36 cellular contexts compared by ENCODE assay signal in the genomic region with DNA sequence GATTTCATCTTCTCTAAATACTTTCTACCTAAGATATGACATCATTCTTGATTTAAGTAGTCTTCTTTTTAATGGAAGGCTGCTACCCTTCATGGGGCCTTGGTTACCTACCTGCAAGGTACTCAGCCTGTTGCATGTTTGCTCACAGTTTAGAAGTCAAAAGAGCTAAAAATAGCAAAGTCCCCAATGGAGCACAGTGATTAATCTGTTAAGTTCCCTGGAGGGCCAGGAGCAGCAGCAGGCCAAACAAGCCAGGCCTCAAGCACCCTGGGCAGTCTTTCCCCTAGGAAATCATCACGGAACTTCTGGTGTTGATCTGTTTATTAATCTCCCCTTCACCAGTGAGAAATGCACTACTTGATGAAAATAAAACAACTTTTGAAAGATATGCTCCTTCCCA. TPM values are rescaled to one million over a fixed set of nuclear protein-coding genes. Genes with fewer than 3 reads are reported as not detected.
"Had no signal": no experiment of that assay in that cellular context is flagged by ENCODE, and none has a peak within 500 bp of the region (broad histone marks: within the 10 kb centered on the region; RNA-seq: fewer than 3 reads in every experiment).

No MANE protein-coding gene starts in this region.

- H3K4me1 Mint-ChIP-seq: activated CD4-positive, alpha-beta T cell treated with anti-CD3 and anti-CD28 coated beads for 36 hours; activated CD4-positive, alpha-beta T cell treated with anti-CD3 and anti-CD28 coated beads, Interleukin-2, amount 10 ng/mL, durations not matched to agents 7 days and 5 days; activated naive CD4-positive, alpha-beta T cell treated with anti-CD3 and anti-CD28 coated beads, Interleukin-2, amount 10 ng/mL, durations not matched to agents 7 days and 5 days; activated naive CD8-positive, alpha-beta T cell treated with anti-CD3 and anti-CD28 coated beads, Interleukin-2, amount 50 U/mL, for 24 hours had no signal

- H3K4me1 ChIP-seq: Peyer's patch had no signal

- DNase-seq: activated CD4-positive, alpha-beta T cell treated with anti-CD3 and anti-CD28 coated beads for 36 hours; activated CD4-positive, alpha-beta T cell treated with anti-CD3 and anti-CD28 coated beads, Interleukin-2, amount 10 ng/mL, durations not matched to agents 7 days and 5 days; activated CD4-positive, alpha-beta T cell treated with anti-CD3 and anti-CD28 coated beads, Interleukin-2, amount 50 U/mL, for 48 hours; activated CD8-positive, alpha-beta T cell treated with anti-CD3 and anti-CD28 coated beads, Interleukin-2, amount 10 ng/mL, durations not matched to agents 7 days and 5 days; activated naive CD4-positive, alpha-beta T cell treated with anti-CD3 and anti-CD28 coated beads, Interleukin-2, amount 10 ng/mL, durations not matched to agents 7 days and 5 days; activated naive CD8-positive, alpha-beta T cell treated with anti-CD3 and anti-CD28 coated beads, Interleukin-2, amount 50 U/mL, for 24 hours; activated T-cell treated with anti-CD3 and anti-CD28 coated beads, Interleukin-2, amount 50 U/mL, for 4 hours; amniotic stem cell; aorta; brain microvascular endothelial cell; central memory CD4-positive, alpha-beta T cell; Karpas-422; KBM-7; NCI-H1048; NCI-H187 treated with DMSO at 0.1 percent for 48 hours; NCI-H2081; NCI-H2171 treated with DMSO at 0.1 percent for 48 hours; NCI-H2227 treated with DMSO at 0.1 percent for 48 hours; NCI-H446; NCI-H510A treated with DMSO at 0.1 percent for 48 hours; NCI-H526 treated with DMSO at 0.1 percent for 48 hours; NCI-H82; NK-92 treated with Interleukin-12 subunit alpha and Interleukin-12 subunit beta, amount 100 ng/mL, for 24 hours; PC-3; Peyer's patch; RPMI8226; SHP77 treated with DMSO at 0.1 percent for 48 hours; SK-N-SH had no signal

- ATAC-seq: activated CD4-positive, alpha-beta T cell treated with anti-CD3 and anti-CD28 coated beads for 36 hours; activated CD4-positive, CD25-positive, alpha-beta regulatory T cell treated with anti-CD3 and anti-CD28 coated beads, Interleukin-2, amount 50 U/mL, for 24 hours; activated CD8-positive, alpha-beta T cell treated with anti-CD3 and anti-CD28 coated beads, Interleukin-2, amount 10 ng/mL, durations not matched to agents 7 days and 5 days; activated naive CD8-positive, alpha-beta T cell treated with anti-CD3 and anti-CD28 coated beads, Interleukin-2, amount 50 U/mL, for 24 hours; activated T-cell treated with anti-CD3 and anti-CD28 coated beads, Interleukin-2, amount 50 U/mL, for 4 hours; PC-3 had no signal

- H3K9me3 Mint-ChIP-seq: activated CD4-positive, alpha-beta T cell treated with anti-CD3 and anti-CD28 coated beads, Interleukin-2, amount 10 ng/mL, durations not matched to agents 7 days and 5 days; activated naive CD4-positive, alpha-beta T cell treated with anti-CD3 and anti-CD28 coated beads, Interleukin-2, amount 10 ng/mL, durations not matched to agents 7 days and 5 days; activated naive CD8-positive, alpha-beta T cell treated with anti-CD3 and anti-CD28 coated beads, Interleukin-2, amount 50 U/mL, for 24 hours; activated T-cell treated with anti-CD3 and anti-CD28 coated beads, Interleukin-2, amount 50 U/mL, for 4 hours; activated T-helper 1 cell treated with anti-CD3 and anti-CD28 coated beads, Interleukin-12 subunit alpha, Interleukin-12 subunit beta, Interleukin-2, Interleukin-4 antibody, amounts not matched to agents 30 ng/mL and 10 ng/mL and 1 ng/mL, durations not matched to agents 14 hours and 24 hours and 36 hours; T-helper 1 cell treated with Interleukin-12 subunit alpha and Interleukin-12 subunit beta and Interleukin-4 antibody, amounts not matched to agents 30 μg/mL and 1 μg/mL, for 36 hours; T-helper 2 cell treated with Interferon-gamma antibody and Interleukin-4, amounts not matched to agents 5 μg/mL and 100 μg/mL, for 36 hours had no signal

- H3K27ac Mint-ChIP-seq: activated CD4-positive, alpha-beta T cell treated with anti-CD3 and anti-CD28 coated beads for 36 hours; activated CD4-positive, alpha-beta T cell treated with anti-CD3 and anti-CD28 coated beads, Interleukin-2, amount 10 ng/mL, durations not matched to agents 7 days and 5 days; activated CD8-positive, alpha-beta T cell treated with anti-CD3 and anti-CD28 coated beads, Interleukin-2, amount 10 ng/mL, durations not matched to agents 7 days and 5 days; activated naive CD4-positive, alpha-beta T cell treated with anti-CD3 and anti-CD28 coated beads, Interleukin-2, amount 10 ng/mL, durations not matched to agents 7 days and 5 days; activated naive CD8-positive, alpha-beta T cell; activated naive CD8-positive, alpha-beta T cell treated with anti-CD3 and anti-CD28 coated beads, Interleukin-2, amount 50 U/mL, for 24 hours; activated T-helper 1 cell treated with anti-CD3 and anti-CD28 coated beads, Interleukin-12 subunit alpha, Interleukin-12 subunit beta, Interleukin-2, Interleukin-4 antibody, amounts not matched to agents 30 ng/mL and 10 ng/mL and 1 ng/mL, durations not matched to agents 14 hours and 24 hours and 36 hours; T-helper 1 cell treated with Interleukin-12 subunit alpha and Interleukin-12 subunit beta and Interleukin-4 antibody, amounts not matched to agents 30 μg/mL and 1 μg/mL, for 36 hours; T-helper 2 cell treated with Interferon-gamma antibody and Interleukin-4, amounts not matched to agents 5 μg/mL and 100 μg/mL, for 36 hours had no signal

- H3K9ac ChIP-seq: SK-N-SH had no signal

- H3K4me3 ChIP-seq: Peyer's patch, SJSA1 had no signal

- H3K4me3 Mint-ChIP-seq: activated CD4-positive, alpha-beta T cell treated with anti-CD3 and anti-CD28 coated beads for 36 hours; activated CD4-positive, alpha-beta T cell treated with anti-CD3 and anti-CD28 coated beads, Interleukin-2, amount 10 ng/mL, durations not matched to agents 7 days and 5 days; activated CD8-positive, alpha-beta T cell treated with anti-CD3 and anti-CD28 coated beads, Interleukin-2, amount 10 ng/mL, durations not matched to agents 7 days and 5 days; activated naive CD4-positive, alpha-beta T cell treated with anti-CD3 and anti-CD28 coated beads, Interleukin-2, amount 10 ng/mL, durations not matched to agents 7 days and 5 days; activated naive CD8-positive, alpha-beta T cell; activated naive CD8-positive, alpha-beta T cell treated with anti-CD3 and anti-CD28 coated beads, Interleukin-2, amount 50 U/mL, for 24 hours; activated T-cell treated with anti-CD3 and anti-CD28 coated beads, Interleukin-2, amount 50 U/mL, for 4 hours; activated T-helper 1 cell treated with anti-CD3 and anti-CD28 coated beads, Interleukin-12 subunit alpha, Interleukin-12 subunit beta, Interleukin-2, Interleukin-4 antibody, amounts not matched to agents 30 ng/mL and 10 ng/mL and 1 ng/mL, durations not matched to agents 14 hours and 24 hours and 36 hours; T-helper 1 cell treated with Interleukin-12 subunit alpha and Interleukin-12 subunit beta and Interleukin-4 antibody, amounts not matched to agents 30 μg/mL and 1 μg/mL, for 36 hours; T-helper 2 cell treated with Interferon-gamma antibody and Interleukin-4, amounts not matched to agents 5 μg/mL and 100 μg/mL, for 36 hours had no signal

- FAIRE-seq: TTC549 had no signal

- H3K9me3 ChIP-seq: Peyer's patch, SJSA1, SK-N-SH had no signal

- H3K27ac ChIP-seq: brain microvascular endothelial cell, Peyer's patch, SJSA1 had no signal

- H3K4me2 ChIP-seq: SK-N-SH had no signal

- H3K36me3 Mint-ChIP-seq: activated naive CD4-positive, alpha-beta T cell treated with anti-CD3 and anti-CD28 coated beads, Interleukin-2, amount 10 ng/mL, durations not matched to agents 7 days and 5 days; activated naive CD8-positive, alpha-beta T cell had no signal

- H3K36me3 ChIP-seq: brain microvascular endothelial cell, Peyer's patch, SJSA1 had no signal

- H3K27me3 ChIP-seq: brain microvascular endothelial cell, Peyer's patch, SJSA1 had no signal

RNA-seq across cellular contexts. Expression of a gene that starts 24.0 kb away (rescaled TPM):
- total RNA-seq: activated CD4-positive, alpha-beta T cell treated with anti-CD3 and anti-CD28 coated beads, Interleukin-2, amount 10 ng/mL, durations not matched to agents 7 days and 5 days; activated CD8-positive, alpha-beta T cell treated with anti-CD3 and anti-CD28 coated beads, Interleukin-2, amount 10 ng/mL, durations not matched to agents 7 days and 5 days; MCF 10A; PC-3 had no signal
- polyA plus RNA-seq: aorta had no signal
